In the genomic region with DNA sequence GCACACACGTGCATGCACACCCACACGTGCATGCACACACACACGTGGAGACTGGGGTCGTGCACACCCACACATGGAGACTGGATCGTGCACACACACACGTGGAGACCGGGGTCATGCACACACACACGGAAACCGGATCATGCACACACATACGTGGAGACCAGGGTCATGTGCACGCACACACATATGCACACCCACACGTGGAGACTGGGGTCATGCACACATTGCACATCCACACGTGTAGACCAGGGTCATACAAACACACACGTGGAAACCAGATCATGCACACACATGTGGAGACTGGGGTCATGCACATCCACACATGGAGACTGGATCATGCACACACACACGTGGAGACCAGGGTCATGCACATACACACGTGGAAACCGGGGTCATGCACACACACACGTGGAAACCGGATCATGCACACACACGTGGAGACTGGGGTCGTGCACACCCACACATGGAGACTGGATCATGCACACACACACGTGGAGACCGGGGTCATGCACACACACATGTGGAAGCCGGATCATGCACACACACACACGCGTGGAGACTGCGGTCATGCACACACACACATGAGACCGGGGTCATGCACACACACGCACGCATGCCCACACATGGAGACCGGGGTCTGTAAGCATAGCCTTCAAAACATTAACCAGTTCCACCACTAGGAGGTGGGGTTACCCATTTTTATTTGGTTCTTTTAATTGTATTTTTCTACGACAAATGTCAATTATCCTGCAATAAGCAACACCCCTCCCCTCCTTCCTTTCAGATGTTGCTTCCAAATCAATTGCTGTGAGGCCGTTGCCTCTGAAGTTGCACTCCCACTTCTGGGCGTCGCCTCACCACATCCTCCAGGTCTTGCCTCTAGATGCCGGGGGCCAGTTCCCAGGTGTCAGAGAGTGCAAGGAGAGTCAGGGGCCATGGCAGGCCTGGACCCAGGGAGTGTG, we compare ENCODE assay signal across 8 cellular contexts.
DNase-seq lines count a peak whose midpoint lies in the region; ATAC-seq, FAIRE-seq and TF ChIP-seq lines count a peak whose summit lies in the region.
"Had no signal": no experiment of that assay in that cellular context is flagged by ENCODE, and none has a peak within 500 bp of the region (broad histone marks: within the 10 kb centered on the region; RNA-seq: fewer than 3 reads in every experiment).

No MANE protein-coding gene starts in this region.

- no peaks in the 10 kb centered on the region for H3K9me1 ChIP-seq in K562 (ENCODE audit: control insufficient read depth, insufficient read depth, low read length)

- no peak overlapping the region for H2AFZ ChIP-seq in K562 (ENCODE audit: low read depth, low read length)

- peaks cover 13 to 39% (median 33%) of the 10 kb centered on the region in 4 donors for H3K4me1 Mint-ChIP-seq in naive thymus-derived CD8-positive, alpha-beta T cell

- intact Hi-C loops in K562 (cut with micrococcal nuclease): loop anchor here (1.0 kb wide), 1 partner anchor 47 kb away; no protein-coding TSS in a partner anchor

- TF ChIP-seq CTCF in K562 (IDR thresholded peaks at IDR 0.05 in 2 of 3, conservative IDR thresholded peaks at IDR 0.05 in 1 of 3; ENCODE audit: insufficient read depth in 2 of 3, low read depth in 1 of 3, low read length in 3 of 3): peak; percentile 43 to 67 (median 56); a peak in 5 of 6 replicates

- peaks cover 25 to 57% of the 10 kb centered on the region in 2 experiments for H3K4me1 ChIP-seq in K562 (replicated peaks in 1 of 2; ENCODE audit: control insufficient read depth in 2 of 2, insufficient read depth in 2 of 2, low read length in 2 of 2)

- H3K36me3 Mint-ChIP-seq in naive thymus-derived CD8-positive, alpha-beta T cell: no peaks in the 10 kb centered on the region

- peak; percentile 25 for DNase-seq in EH (ENCODE audit: low read depth)
- peak; percentile 49 to 65 (median 60) for DNase-seq in K562 (ENCODE audit: extremely low read depth in 1 of 4, low spot score in 3 of 4)
- DNase-seq in naive thymus-derived CD8-positive, alpha-beta T cell: peak in 3 of 10 donors; percentile 28 to 35 (median 28)
- no peak for DNase-seq in inferior parietal cortex (ENCODE audit: extremely low spot score)
- no peak for DNase-seq in DMS79 (lab: John Stamatoyannopoulos, UW)

- peak overlapping the region; percentile 17; the same call in 1 of the 2 replicates for H3K4me2 ChIP-seq in K562 (ENCODE audit: insufficient read depth, low read length)

- in situ Hi-C loops in K562 (cut with MboI): no loop called here

- H3K4me3 Mint-ChIP-seq in naive thymus-derived CD8-positive, alpha-beta T cell: peak overlapping the region in 5 of 10 donors; percentile 15 to 62 (median 38)

- H3K27me3 Mint-ChIP-seq in naive thymus-derived CD8-positive, alpha-beta T cell: peaks cover 4 to 32% (median 14%) of the 10 kb centered on the region in 5 donors

- no peaks in the 10 kb centered on the region for H4K20me1 ChIP-seq in K562 (replicated peaks; ENCODE audit: control insufficient read depth, insufficient read depth, low read length)

- H3K9me3 Mint-ChIP-seq in naive thymus-derived CD8-positive, alpha-beta T cell: no peaks in the 10 kb centered on the region

- 42% methylated on average over 36 of the region's 36 CpGs for WGBS in K562 (ENCODE audit: insufficient coverage, low coverage, missing lambda C conversion rate)

- CTCF ChIA-PET in K562 (lab: Yijun Ruan, JAX; ENCODE audit: low intra/inter-chr PET ratio): interaction anchor here (1.6 kb wide), 1 partner anchor 47 kb away, joined by 3 read pairs; no protein-coding TSS in a partner anchor

- FAIRE-seq in K562 (lab: Jason Lieb, UNC): peak; percentile 65

- no peaks in the 10 kb centered on the region for H3K79me2 ChIP-seq in K562 (ENCODE audit: control insufficient read depth, insufficient read depth, low read length)

- TF ChIP-seq RAD21 in K562 (CRISPR knock-in tag; conservative IDR thresholded peaks at IDR 0.05 in 1 of 2, IDR thresholded peaks at IDR 0.05 in 1 of 2): peak in 1 of 2 experiments; percentile 53; a peak in 2 of 4 replicates

- peaks cover 0 to 9% of the 10 kb centered on the region in 2 experiments; a peak in 1 of 5 replicates for H3K27me3 ChIP-seq in K562 (ENCODE audit: control insufficient read depth in 2 of 2, insufficient read depth in 2 of 2, low read length in 2 of 2)

- no peak for TF ChIP-seq EP300 in K562 (IDR thresholded peaks at IDR 0.05; ENCODE audit: low read length)

- TF ChIP-seq POLR2A in K562 (conservative IDR thresholded peaks at IDR 0.05): no peak

- H3K36me3 ChIP-seq in KOPT-K1 (ENCODE audit: insufficient read depth, low read length) (no peaks in the 10 kb centered on the region), K562 (ENCODE audit: control insufficient read depth, insufficient read depth, low read length) (no peaks in the 10 kb centered on the region)

- BruUV-seq in K562 (replicated peaks; lab: Mats Ljungman, UMichigan): no TSS peak

- no peak overlapping the region for H3K4me3 ChIP-seq in K562

- peak overlapping the region in 4 of 10 donors; percentile 5 to 69 (median 52) for H3K27ac Mint-ChIP-seq in naive thymus-derived CD8-positive, alpha-beta T cell

- ATAC-seq in K562: peak; percentile 49
- ATAC-seq in naive thymus-derived CD8-positive, alpha-beta T cell: peak; percentile 49 to 69
- ATAC-seq in HG03442 (IDR thresholded peaks at IDR 0.05; ENCODE audit: unreplicated experiment): no peak
- ATAC-seq: sciatic nerve had no signal

- POLR2A ChIA-PET in K562 (lab: Yijun Ruan, JAX): interaction anchor here (0.5 to 1.2 kb wide), 3 partner anchors 16 to 447 kb away, joined by 3 to 5 read pairs (median 3); no protein-coding TSS in a partner anchor
- POLR2A ChIA-PET in naive thymus-derived CD8-positive, alpha-beta T cell (lab: Charles Lee): interaction anchor here (1.5 to 1.9 kb wide), 2 partner anchors 46 to 47 kb away, joined by 5 to 7 read pairs; no protein-coding TSS in a partner anchor

- peak overlapping the region; percentile 0 for H3K27ac ChIP-seq in KOPT-K1 (ENCODE audit: low read depth, low read length, poor library complexity, severe bottlenecking)
- no peak overlapping the region for H3K27ac ChIP-seq in K562 (ENCODE audit: extremely low read depth, low read depth, low read length)

- H3K9me3 ChIP-seq in KOPT-K1 (ENCODE audit: insufficient read depth, low read length, poor library complexity, severe bottlenecking) (no peaks in the 10 kb centered on the region), K562 (replicated peaks; ENCODE audit: control insufficient read depth, insufficient read depth, low read depth, low read length) (no peaks in the 10 kb centered on the region)

- H3K9ac ChIP-seq in K562 (ENCODE audit: insufficient read depth in 1 of 2, low read depth in 2 of 2, low read length in 2 of 2): peak overlapping the region in 1 of 2 experiments; percentile 26; a peak in 2 of 4 replicates

TF ChIP-seq in K562, 482 proteins besides CTCF, POLR2A, EP300 and RAD21 (continues in another document):
- TF ChIP-seq, protein P1, sequence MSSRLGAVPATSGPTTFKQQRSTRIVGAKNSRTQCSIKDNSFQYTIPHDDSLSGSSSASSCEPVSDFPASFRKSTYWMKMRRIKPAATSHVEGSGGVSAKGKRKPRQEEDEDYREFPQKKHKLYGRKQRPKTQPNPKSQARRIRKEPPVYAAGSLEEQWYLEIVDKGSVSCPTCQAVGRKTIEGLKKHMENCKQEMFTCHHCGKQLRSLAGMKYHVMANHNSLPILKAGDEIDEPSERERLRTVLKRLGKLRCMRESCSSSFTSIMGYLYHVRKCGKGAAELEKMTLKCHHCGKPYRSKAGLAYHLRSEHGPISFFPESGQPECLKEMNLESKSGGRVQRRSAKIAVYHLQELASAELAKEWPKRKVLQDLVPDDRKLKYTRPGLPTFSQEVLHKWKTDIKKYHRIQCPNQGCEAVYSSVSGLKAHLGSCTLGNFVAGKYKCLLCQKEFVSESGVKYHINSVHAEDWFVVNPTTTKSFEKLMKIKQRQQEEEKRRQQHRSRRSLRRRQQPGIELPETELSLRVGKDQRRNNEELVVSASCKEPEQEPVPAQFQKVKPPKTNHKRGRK (tag; IDR thresholded peaks at IDR 0.05): no peak
- TF ChIP-seq CSDE1 (IDR thresholded peaks at IDR 0.05): 0 out of 4 replicates have a peak, but pooled peaks of 1 of the 2 experiments have one; percentile 46
- TF ChIP-seq, protein P2, sequence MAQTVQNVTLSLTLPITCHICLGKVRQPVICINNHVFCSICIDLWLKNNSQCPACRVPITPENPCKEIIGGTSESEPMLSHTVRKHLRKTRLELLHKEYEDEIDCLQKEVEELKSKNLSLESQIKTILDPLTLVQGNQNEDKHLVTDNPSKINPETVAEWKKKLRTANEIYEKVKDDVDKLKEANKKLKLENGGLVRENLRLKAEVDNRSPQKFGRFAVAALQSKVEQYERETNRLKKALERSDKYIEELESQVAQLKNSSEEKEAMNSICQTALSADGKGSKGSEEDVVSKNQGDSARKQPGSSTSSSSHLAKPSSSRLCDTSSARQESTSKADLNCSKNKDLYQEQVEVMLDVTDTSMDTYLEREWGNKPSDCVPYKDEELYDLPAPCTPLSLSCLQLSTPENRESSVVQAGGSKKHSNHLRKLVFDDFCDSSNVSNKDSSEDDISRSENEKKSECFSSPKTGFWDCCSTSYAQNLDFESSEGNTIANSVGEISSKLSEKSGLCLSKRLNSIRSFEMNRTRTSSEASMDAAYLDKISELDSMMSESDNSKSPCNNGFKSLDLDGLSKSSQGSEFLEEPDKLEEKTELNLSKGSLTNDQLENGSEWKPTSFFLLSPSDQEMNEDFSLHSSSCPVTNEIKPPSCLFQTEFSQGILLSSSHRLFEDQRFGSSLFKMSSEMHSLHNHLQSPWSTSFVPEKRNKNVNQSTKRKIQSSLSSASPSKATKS (CRISPR knock-in tag; IDR thresholded peaks at IDR 0.05): no peak
- TF ChIP-seq SRSF7 (optimal IDR thresholded peaks at IDR 0.05; ENCODE audit: low read depth, low read length): no peak
- no peak for TF ChIP-seq SMARCC2 (IDR thresholded peaks at IDR 0.05; ENCODE audit: low read depth)

Comparison
In these comparisons a context has a peak if more than half of its experiments do, and no peak if none do; other contexts are left out.
1. DNase-seq: peak in EH (single experiment) and K562 (4 of 4); none in inferior parietal cortex (single experiment) and DMS79 (single experiment).